In the genomic region with DNA sequence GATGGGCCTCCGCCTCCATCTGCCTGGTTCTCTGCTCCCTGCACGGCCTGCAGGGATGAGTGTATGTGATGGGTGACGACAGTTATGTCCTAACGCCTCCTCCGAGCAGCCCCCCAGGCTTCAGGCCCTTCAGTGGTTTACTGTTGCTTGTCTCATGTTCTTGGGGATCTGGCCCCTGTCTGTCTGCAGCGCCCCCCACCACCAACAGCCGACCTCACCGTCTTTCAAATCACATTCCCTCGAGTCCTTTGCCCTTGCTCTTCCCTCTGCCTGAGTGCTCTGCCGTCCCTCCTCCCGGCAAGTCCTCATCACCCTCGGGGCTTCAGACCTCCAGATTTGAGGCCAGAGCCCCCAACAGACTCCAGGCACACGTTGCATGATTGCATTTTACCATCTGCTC, we compare ENCODE assay signal across 33 cellular contexts. TPM values are rescaled to one million over a fixed set of nuclear protein-coding genes. Genes with fewer than 3 reads are reported as not detected.
"Had no signal": no experiment of that assay in that cellular context is flagged by ENCODE, and none has a peak within 500 bp of the region (broad histone marks: within the 10 kb centered on the region; RNA-seq: fewer than 3 reads in every experiment).

No MANE protein-coding gene starts in this region.

- H3K27me3 Mint-ChIP-seq: activated CD4-positive, alpha-beta T cell treated with anti-CD3 and anti-CD28 coated beads, Interleukin-2, amount 10 ng/mL, durations not matched to agents 7 days and 5 days had no signal

- H3K27ac ChIP-seq: adrenal gland, body of pancreas, breast epithelium, SJCRH30, SK-N-MC had no signal

- H3K4me1 ChIP-seq: adrenal gland, body of pancreas, breast epithelium, SJCRH30 had no signal

- H3K9me3 ChIP-seq: adrenal gland, body of pancreas, breast epithelium, SJCRH30 had no signal

- ATAC-seq: activated CD8-positive, alpha-beta T cell treated with anti-CD3 and anti-CD28 coated beads, Interleukin-2, amount 10 ng/mL, durations not matched to agents 7 days and 5 days; activated naive CD4-positive, alpha-beta T cell treated with anti-CD3 and anti-CD28 coated beads, Interleukin-2, amount 50 U/mL, for 72 hours; activated T-cell treated with anti-CD3 and anti-CD28 coated beads, Interleukin-2, amount 50 U/mL, for 4 hours; body of pancreas; Panc1 had no signal

- DNase-seq: activated CD4-positive, alpha-beta T cell treated with anti-CD3 and anti-CD28 coated beads, Interleukin-2, amount 10 ng/mL, durations not matched to agents 7 days and 5 days; activated CD4-positive, alpha-beta T cell treated with anti-CD3 and anti-CD28 coated beads, Interleukin-2, amount 50 U/mL, for 48 hours; activated CD8-positive, alpha-beta T cell treated with anti-CD3 and anti-CD28 coated beads, Interleukin-2, amount 10 ng/mL, durations not matched to agents 7 days and 5 days; activated gamma-delta T cell treated with Interleukin-2 at 50 U/mL for 16 hours; activated naive CD4-positive, alpha-beta T cell treated with anti-CD3 and anti-CD28 coated beads for 36 hours; activated T-cell treated with anti-CD3 and anti-CD28 coated beads for 4 hours; activated T-cell treated with anti-CD3 and anti-CD28 coated beads, Interleukin-2, amount 50 U/mL, for 4 hours; adrenal gland; body of pancreas; KG1; MM.1S; MV-4-11; NCI-H1092; NCI-H1436 treated with DMSO at 0.1 percent for 48 hours; NCI-H1694 treated with DMSO at 0.1 percent for 48 hours; NCI-H2029; NCI-H226; NCI-H446 treated with DMSO at 0.1 percent for 48 hours; NCI-H524; SHP77; SJCRH30 had no signal

- H3K27ac Mint-ChIP-seq: activated CD4-positive, alpha-beta T cell treated with anti-CD3 and anti-CD28 coated beads, Interleukin-2, amount 10 ng/mL, durations not matched to agents 7 days and 5 days; activated CD8-positive, alpha-beta T cell treated with anti-CD3 and anti-CD28 coated beads, Interleukin-2, amount 10 ng/mL, durations not matched to agents 7 days and 5 days; activated naive CD4-positive, alpha-beta T cell treated with anti-CD3 and anti-CD28 coated beads for 36 hours; activated T-helper 1 cell treated with anti-CD3 and anti-CD28 coated beads, Interleukin-12 subunit alpha, Interleukin-12 subunit beta, Interleukin-2, Interleukin-4 antibody, amounts not matched to agents 30 ng/mL and 10 ng/mL and 1 ng/mL, durations not matched to agents 14 hours and 24 hours and 36 hours; T-helper 2 cell treated with Interferon-gamma antibody and Interleukin-4, amounts not matched to agents 5 μg/mL and 100 μg/mL, for 36 hours had no signal

- H3K9me3 Mint-ChIP-seq: activated CD4-positive, alpha-beta T cell treated with anti-CD3 and anti-CD28 coated beads, Interleukin-2, amount 10 ng/mL, durations not matched to agents 7 days and 5 days; activated naive CD4-positive, alpha-beta T cell treated with anti-CD3 and anti-CD28 coated beads for 36 hours; activated naive CD4-positive, alpha-beta T cell treated with anti-CD3 and anti-CD28 coated beads, Interleukin-2, amount 50 U/mL, for 72 hours; activated T-cell treated with anti-CD3 and anti-CD28 coated beads, Interleukin-2, amount 50 U/mL, for 4 hours; activated T-helper 1 cell treated with anti-CD3 and anti-CD28 coated beads, Interleukin-12 subunit alpha, Interleukin-12 subunit beta, Interleukin-2, Interleukin-4 antibody, amounts not matched to agents 30 ng/mL and 10 ng/mL and 1 ng/mL, durations not matched to agents 14 hours and 24 hours and 36 hours; T-helper 2 cell treated with Interferon-gamma antibody and Interleukin-4, amounts not matched to agents 5 μg/mL and 100 μg/mL, for 36 hours had no signal

- H3K27me3 ChIP-seq: adrenal gland, body of pancreas, breast epithelium, SJCRH30 had no signal

- H3K4me3 Mint-ChIP-seq: activated CD4-positive, alpha-beta T cell treated with anti-CD3 and anti-CD28 coated beads, Interleukin-2, amount 10 ng/mL, durations not matched to agents 7 days and 5 days; activated CD8-positive, alpha-beta T cell treated with anti-CD3 and anti-CD28 coated beads, Interleukin-2, amount 10 ng/mL, durations not matched to agents 7 days and 5 days; activated naive CD4-positive, alpha-beta T cell treated with anti-CD3 and anti-CD28 coated beads for 36 hours; activated T-cell treated with anti-CD3 and anti-CD28 coated beads, Interleukin-2, amount 50 U/mL, for 4 hours; activated T-helper 1 cell treated with anti-CD3 and anti-CD28 coated beads, Interleukin-12 subunit alpha, Interleukin-12 subunit beta, Interleukin-2, Interleukin-4 antibody, amounts not matched to agents 30 ng/mL and 10 ng/mL and 1 ng/mL, durations not matched to agents 14 hours and 24 hours and 36 hours; T-helper 2 cell treated with Interferon-gamma antibody and Interleukin-4, amounts not matched to agents 5 μg/mL and 100 μg/mL, for 36 hours had no signal

- H3K4me3 ChIP-seq: adrenal gland, body of pancreas, breast epithelium, SJCRH30, SK-N-MC had no signal

- FAIRE-seq: astrocyte, TTC549 had no signal

RNA-seq across cellular contexts. Expression of a gene that starts 49.4 kb away (rescaled TPM):
- total RNA-seq: activated CD4-positive, alpha-beta T cell treated with anti-CD3 and anti-CD28 coated beads, Interleukin-2, amount 10 ng/mL, durations not matched to agents 7 days and 5 days; activated CD8-positive, alpha-beta T cell treated with anti-CD3 and anti-CD28 coated beads, Interleukin-2, amount 10 ng/mL, durations not matched to agents 7 days and 5 days; activated naive CD4-positive, alpha-beta T cell treated with anti-CD3 and anti-CD28 coated beads for 36 hours; activated naive CD4-positive, alpha-beta T cell treated with anti-CD3 and anti-CD28 coated beads, Interleukin-2, amount 50 U/mL, for 72 hours; activated T-cell treated with anti-CD3 and anti-CD28 coated beads, Interleukin-2, amount 50 U/mL, for 4 hours; activated T-helper 1 cell treated with anti-CD3 and anti-CD28 coated beads, Interleukin-12 subunit alpha, Interleukin-12 subunit beta, Interleukin-2, Interleukin-4 antibody, amounts not matched to agents 30 ng/mL and 10 ng/mL and 1 ng/mL, durations not matched to agents 14 hours and 24 hours and 36 hours; adrenal gland; astrocyte; body of pancreas; breast epithelium; cardiac septum; LHCN-M2; RPMI7951; SJCRH30; T-helper 1 cell treated with Interleukin-12 subunit alpha and Interleukin-12 subunit beta and Interleukin-4 antibody, amounts not matched to agents 30 ng/mL and 1 ng/mL, for 36 hours had no signal
